In the genomic region with DNA sequence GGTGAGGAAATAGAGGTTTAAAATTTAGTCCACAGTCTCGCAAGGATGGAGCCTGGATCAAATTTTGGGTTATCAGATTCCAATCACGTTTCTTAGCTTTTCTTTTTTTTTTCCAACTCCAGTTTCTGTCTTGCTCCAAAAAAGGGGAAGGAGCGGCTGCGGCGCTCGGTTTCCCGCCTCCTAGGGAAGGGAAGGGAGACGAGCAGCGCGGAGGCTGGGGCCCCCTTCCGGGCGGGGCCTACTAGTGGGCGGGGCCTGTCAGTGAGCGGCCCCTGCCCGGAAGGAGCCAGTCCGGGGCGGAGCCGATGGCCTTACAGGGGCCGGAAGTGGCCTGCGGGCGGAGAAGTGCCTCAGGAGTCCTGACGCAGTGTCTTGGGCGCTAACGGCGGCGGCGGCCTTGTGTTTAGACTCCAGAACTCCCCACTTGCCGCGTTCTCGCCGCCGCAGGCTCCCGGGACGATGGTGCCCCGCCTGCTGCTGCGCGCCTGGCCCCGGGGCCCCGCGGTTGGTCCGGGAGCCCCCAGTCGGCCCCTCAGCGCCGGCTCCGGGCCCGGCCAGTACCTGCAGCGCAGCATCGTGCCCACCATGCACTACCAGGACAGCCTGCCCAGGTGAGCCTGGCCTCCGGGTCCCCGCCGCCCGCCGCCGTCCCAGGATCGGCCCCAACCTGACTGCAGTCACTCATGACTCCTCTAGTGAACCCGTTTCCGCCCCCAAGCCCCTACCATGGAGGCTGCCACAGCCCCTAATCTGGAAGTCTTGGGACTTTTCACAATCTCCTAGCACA, we compare ENCODE assay signal across 8 cellular contexts. TPM values are rescaled to one million over a fixed set of nuclear protein-coding genes. Genes with fewer than 3 reads are reported as not detected.
DNase-seq lines count a peak whose midpoint lies in the region; ATAC-seq and TF ChIP-seq lines count a peak whose summit lies in the region.

CPT2 (plus strand) TSS at position 340 of the 787 bp plus-strand sequence; CDS start at position 460, 120 bp downstream.

- H3K4me3 Mint-ChIP-seq in natural killer cell, result peak within 1 kb of the TSS; percentile 92

- H3K36me3 ChIP-seq in H7 (replicated peaks; ENCODE audit: control insufficient read depth, insufficient read depth, low read length) (no peaks in the 10 kb centered on the region; the same call in 1 of the 2 replicates), MG63 (peaks cover 2% of the 10 kb centered on the region; the same call in 1 of the 2 replicates)

- no peaks in the 10 kb centered on the region for H3K9me3 Mint-ChIP-seq in natural killer cell

- no peaks in the 10 kb centered on the region for H3K27me3 Mint-ChIP-seq in natural killer cell (ENCODE audit: low read depth in 2 of 2)

- H3K27me3 ChIP-seq in H7 (ENCODE audit: control insufficient read depth, insufficient read depth, low read length), result peaks cover 5% of the 10 kb centered on the region; the same call in 1 of the 2 replicates
- no peaks in the 10 kb centered on the region for H3K27me3 ChIP-seq in MG63

- H3K9me3 ChIP-seq in MG63, result no peaks in the 10 kb centered on the region

- ATAC-seq in natural killer cell, result peak; percentile 97 to 99 (median 98)

- DNase-seq in ELF-1 (ENCODE audit: low read depth, low spot score), result peak; percentile 97
- peak; percentile 99 for DNase-seq in H7
- DNase-seq in MG63, result peak; percentile 95
- DNase-seq in SHP77 (lab: John Stamatoyannopoulos, UW), result peak; percentile 74 to 93
- DNase-seq in activated T-helper 9 cell treated with anti-CD3 and anti-CD28 coated beads, Interleukin-2, amount 50 U/mL, for 16 hours (ENCODE audit: low read depth), result peak; percentile 87
- peak; percentile 88 for DNase-seq in fibroblast of peridontal ligament (ENCODE audit: extremely low read depth)
- DNase-seq in natural killer cell, result peak; percentile 89
- peak; percentile 78 to 88 (median 84) for DNase-seq in stimulated activated naive CD4-positive, alpha-beta T cell (lab: John Stamatoyannopoulos, UW)

- intact Hi-C loops in natural killer cell (cut with micrococcal nuclease), result loop anchor here (1.0 kb wide), 2 partner anchors 24 to 42 kb away; partner anchors contain the start of genes CZIB and MAGOH

- TF ChIP-seq CTCF in natural killer cell (IDR thresholded peaks at IDR 0.05), result no peak

- H3K4me3 ChIP-seq in H7 (ENCODE audit: insufficient read depth, low read depth, low read length), result peak within 1 kb of the TSS; percentile 81
- peak within 1 kb of the TSS; percentile 70 for H3K4me3 ChIP-seq in MG63

- H3K4me1 Mint-ChIP-seq in natural killer cell, result peaks cover 21 to 28% of the 10 kb centered on the region in 2 donors

- peak within 1 kb of the TSS; percentile 94 to 95 for H3K27ac Mint-ChIP-seq in natural killer cell

- H3K36me3 Mint-ChIP-seq in natural killer cell, result no peaks in the 10 kb centered on the region

RNA-seq across cellular contexts. Expression of gene CPT2, which starts in this region (rescaled TPM):
- 58.5 and 72.0 TPM in 2 replicates for total RNA-seq in H7 (2014; rRNA removed; shearing (Covaris generic))
- total RNA-seq in MG63 (2014; rRNA removed; shearing (Covaris generic); ENCODE audit: low replicate concordance), result 7.5 and 14.4 TPM in 2 replicates
- 10 to 100 TPM in 1 of 3 donors, 1 to 10 TPM in 2; 7.6 to 11.8 (median 9.0) TPM for total RNA-seq in natural killer cell

Comparison
In these comparisons a context has a peak if more than half of its experiments do, and no peak if none do; other contexts are left out.
1. Peak in every context shown above with its lines: DNase-seq, ATAC-seq and H3K4me3 ChIP-seq.